ENCODE assay signal across 8 cellular contexts in the genomic region with DNA sequence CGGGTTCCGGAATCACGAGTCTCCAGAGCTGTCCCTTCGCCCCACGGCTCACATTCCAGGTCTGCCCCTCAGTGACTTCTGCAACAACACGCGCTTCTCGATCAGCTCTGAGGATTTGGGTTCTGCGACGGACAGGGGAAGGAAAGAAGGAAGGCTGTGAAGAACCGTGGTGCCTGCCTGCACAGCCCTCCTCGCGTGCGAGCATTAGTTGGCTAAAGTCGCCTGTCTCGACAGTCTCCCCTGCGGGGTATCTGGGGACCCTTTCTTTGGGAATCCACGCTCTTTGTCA. TPM values are rescaled to one million over a fixed set of nuclear protein-coding genes. Genes with fewer than 3 reads are reported as not detected.
A peak's percentile ranks its signal among the peaks of the same experiment; 100 is the strongest.
DNase-seq lines count a peak whose midpoint lies in the region; ATAC-seq and TF ChIP-seq lines count a peak whose summit lies in the region.

No MANE protein-coding gene starts in this region.

- peak overlapping the region; percentile 92 for H3K4ac ChIP-seq in IMR-90 (ENCODE audit: low read depth, low read length)

- H3K36me3 ChIP-seq in IMR-90 (ENCODE audit: control insufficient read depth, insufficient read depth, low read length): peaks cover 8% of the 10 kb centered on the region; the same call in 1 of the 2 replicates
- H3K36me3 ChIP-seq in rectal smooth muscle tissue (ENCODE audit: control insufficient read depth, insufficient read depth, low read length): no peaks in the 10 kb centered on the region

- peaks cover 11% of the 10 kb centered on the region for H3K9me1 ChIP-seq in IMR-90 (ENCODE audit: insufficient read depth, low read length)

- peak overlapping the region; percentile 47 for H4K5ac ChIP-seq in IMR-90 (ENCODE audit: low read depth, low read length)

- intact Hi-C loops in IMR-90 (cut with micrococcal nuclease): loop anchor here (1.0 to 5.0 kb wide), 7 partner anchors 48 to 361 kb away; a partner anchor contains a TSS
- intact Hi-C loops in Right ventricle myocardium superior (cut with DNase I): loop anchor here (5.0 kb wide), 4 partner anchors 41 to 236 kb away; a partner anchor contains a TSS

- peaks cover 30% of the 10 kb centered on the region for H3K36me3 Mint-ChIP-seq in activated CD4-positive, alpha-beta memory T cell treated with anti-CD3 and anti-CD28 coated beads, Interleukin-2, amount 10 ng/mL, durations not matched to agents 7 days and 5 days (ENCODE audit: low read depth)

- in situ Hi-C loops in IMR-90 (cut with MboI; ENCODE audit: low sequenced_read_pairs): loop anchor here (5.0 to 10.0 kb wide), 3 partner anchors 86 to 231 kb away; no protein-coding TSS in a partner anchor

- peak; percentile 18 for DNase-seq in activated T-cell treated with anti-CD3 and anti-CD28 coated beads for 48 hours (ENCODE audit: low read depth)
- DNase-seq in activated T-cell treated with anti-CD3 and anti-CD28 coated beads for 4 hours: no peak
- no peak for DNase-seq in IMR-90
- DNase-seq in activated CD4-positive, alpha-beta memory T cell treated with anti-CD3 and anti-CD28 coated beads, Interleukin-2, amount 10 ng/mL, durations not matched to agents 7 days and 5 days: no peak
- DNase-seq in Right ventricle myocardium superior: peak; percentile 50
- no peak for DNase-seq in NCI-H2107 (lab: John Stamatoyannopoulos, UW)
- no peak for DNase-seq in NCI-H1930 (lab: John Stamatoyannopoulos, UW)

- peak overlapping the region; percentile 46 for H3K4me3 ChIP-seq in IMR-90 (ENCODE audit: insufficient read depth, low read depth, low read length)
- peak overlapping the region; percentile 76 for H3K4me3 ChIP-seq in rectal smooth muscle tissue (ENCODE audit: low read length)

- H2BK120ac ChIP-seq in IMR-90 (ENCODE audit: low read depth, low read length): peak overlapping the region; percentile 83

- no TSS peak for BruUV-seq in IMR-90 (replicated peaks; lab: Mats Ljungman, UMichigan)

- H3K14ac ChIP-seq in IMR-90 (replicated peaks; ENCODE audit: low read depth, low read length): peak overlapping the region; percentile 88

- no peaks in the 10 kb centered on the region for H3K9me3 Mint-ChIP-seq in activated CD4-positive, alpha-beta memory T cell treated with anti-CD3 and anti-CD28 coated beads, Interleukin-2, amount 10 ng/mL, durations not matched to agents 7 days and 5 days

- peaks cover 0 to 24% of the 10 kb centered on the region in 2 experiments; a peak in 2 of 4 replicates for H3K79me1 ChIP-seq in IMR-90 (ENCODE audit: low read depth in 1 of 2, low read length in 2 of 2)

- H2BK15ac ChIP-seq in IMR-90 (ENCODE audit: low read depth, low read length): peak overlapping the region; percentile 33; the same call in 1 of the 3 replicates

- H3K27ac ChIP-seq in IMR-90 (ENCODE audit: insufficient read depth, low read length): peak overlapping the region; percentile 84
- H3K27ac ChIP-seq in rectal smooth muscle tissue (ENCODE audit: low read depth, low read length): peak overlapping the region; percentile 91

- peak overlapping the region; percentile 86 for H3K18ac ChIP-seq in IMR-90 (ENCODE audit: low read depth, low read length)

- peaks cover 46% of the 10 kb centered on the region for H3K4me1 Mint-ChIP-seq in activated CD4-positive, alpha-beta memory T cell treated with anti-CD3 and anti-CD28 coated beads, Interleukin-2, amount 10 ng/mL, durations not matched to agents 7 days and 5 days

- POLR2A ChIA-PET in IMR-90 (lab: Charles Lee; ENCODE audit: unreplicated experiment): no interaction called here
- POLR2A ChIA-PET in activated CD4-positive, alpha-beta memory T cell treated with anti-CD3 and anti-CD28 coated beads, Interleukin-2, amount 10 ng/mL, durations not matched to agents 7 days and 5 days (lab: Charles Lee): interaction anchor here (0.5 to 5.2 kb wide), 25 partner anchors 11 to 389 kb away, joined by 3 to 71 read pairs (median 5); a partner anchor contains a TSS

- peak overlapping the region; percentile 64 for H2BK20ac ChIP-seq in IMR-90 (ENCODE audit: low read depth, low read length)

- peaks cover 2% of the 10 kb centered on the region for H3K27me3 Mint-ChIP-seq in activated CD4-positive, alpha-beta memory T cell treated with anti-CD3 and anti-CD28 coated beads, Interleukin-2, amount 10 ng/mL, durations not matched to agents 7 days and 5 days

- H3K9ac ChIP-seq in IMR-90 (ENCODE audit: low read depth, low read length) (peak overlapping the region; percentile 68), rectal smooth muscle tissue (ENCODE audit: low read length) (peak overlapping the region; percentile 41)

- peak overlapping the region; percentile 95 for H3K23ac ChIP-seq in IMR-90 (ENCODE audit: low read depth, low read length)

- dilution Hi-C loops in IMR-90 (cut with HindIII; ENCODE audit: low sequenced_read_pairs, unreplicated experiment): no loop called here

- WGBS in IMR-90 (ENCODE audit: extremely low coverage in 2 of 2, insufficient read length in 1 of 2), 2 experiments: 2% methylated on average over 8 of the region's 18 CpGs; no CpG with 5 or more reads in 1 of the 2 experiments

- peak overlapping the region; percentile 87 for H3K27ac Mint-ChIP-seq in activated CD4-positive, alpha-beta memory T cell treated with anti-CD3 and anti-CD28 coated beads, Interleukin-2, amount 10 ng/mL, durations not matched to agents 7 days and 5 days

- peak overlapping the region; percentile 97 for H2AK9ac ChIP-seq in IMR-90 (replicated peaks; ENCODE audit: low read depth, low read length, poor library complexity)

- peak overlapping the region; percentile 58; the same call in 1 of the 2 replicates for H2AK5ac ChIP-seq in IMR-90 (ENCODE audit: low read depth, low read length)

- H3K9me3 ChIP-seq in IMR-90 (ENCODE audit: control insufficient read depth, insufficient read depth, low read length): no peaks in the 10 kb centered on the region

- CTCF ChIA-PET in IMR-90 (lab: Yijun Ruan, JAX): interaction anchor here (0.6 to 1.4 kb wide), 7 partner anchors 13 to 232 kb away, joined by 3 to 6 read pairs (median 3); no protein-coding TSS in a partner anchor
- CTCF ChIA-PET in activated CD4-positive, alpha-beta memory T cell treated with anti-CD3 and anti-CD28 coated beads, Interleukin-2, amount 10 ng/mL, durations not matched to agents 7 days and 5 days (lab: Charles Lee): interaction anchor here (0.7 to 3.7 kb wide), 51 partner anchors 11 to 395 kb away, joined by 3 to 62 read pairs (median 6); a partner anchor contains a TSS

- H3K4me2 ChIP-seq in IMR-90 (ENCODE audit: low read depth, low read length): peak overlapping the region; percentile 89

- TF ChIP-seq RAD21 in IMR-90 (IDR thresholded peaks at IDR 0.05; ENCODE audit: low read length): no peak

- H4K91ac ChIP-seq in IMR-90 (ENCODE audit: insufficient read depth, low read depth, low read length): peak overlapping the region; percentile 66

- ATAC-seq in IMR-90 (ENCODE audit: low read depth) (peak; percentile 7), Right ventricle myocardium superior (ENCODE audit: poor library complexity) (peak; percentile 22)

- H3K56ac ChIP-seq in IMR-90 (ENCODE audit: extremely low read depth, insufficient read depth, low read length): peak overlapping the region; percentile 69

- H3K4me1 ChIP-seq in IMR-90 (ENCODE audit: control insufficient read depth, insufficient read depth, low read length) (peaks cover 12% of the 10 kb centered on the region), rectal smooth muscle tissue (ENCODE audit: control insufficient read depth, insufficient read depth, low read length) (peaks cover 12% of the 10 kb centered on the region)

- H2AFZ ChIP-seq in IMR-90 (replicated peaks; ENCODE audit: low read length, poor library complexity): peak overlapping the region; percentile 94

- no peaks in the 10 kb centered on the region for H3K27me3 ChIP-seq in IMR-90 (ENCODE audit: control insufficient read depth, insufficient read depth, low read length)
- no peaks in the 10 kb centered on the region for H3K27me3 ChIP-seq in rectal smooth muscle tissue (ENCODE audit: control insufficient read depth, insufficient read depth, low read length)

- TF ChIP-seq POLR2A in IMR-90 (IDR thresholded peaks at IDR 0.05; ENCODE audit: low read depth, low read length): no peak; the same call in 1 of the 2 replicates

- no peak for TF ChIP-seq CTCF in IMR-90 (conservative IDR thresholded peaks at IDR 0.05; ENCODE audit: low read depth, low read length)

- peak overlapping the region; percentile 81 for H2BK5ac ChIP-seq in IMR-90 (ENCODE audit: low read depth, low read length, poor library complexity, severe bottlenecking)

- H3K4me3 Mint-ChIP-seq in activated CD4-positive, alpha-beta memory T cell treated with anti-CD3 and anti-CD28 coated beads, Interleukin-2, amount 10 ng/mL, durations not matched to agents 7 days and 5 days: peak overlapping the region; percentile 74

- H4K8ac ChIP-seq in IMR-90 (ENCODE audit: low read depth in 2 of 2, low read length in 2 of 2): peak overlapping the region; percentile 18 to 81; a peak in 3 of 4 replicates

- H4K20me1 ChIP-seq in IMR-90 (ENCODE audit: insufficient read depth, low read length): peaks cover 3% of the 10 kb centered on the region; the same call in 1 of the 2 replicates

RNA-seq across cellular contexts. Expression of a gene that starts 23.1 kb away (rescaled TPM):
- 26.4 and 29.8 TPM in 2 replicates for total RNA-seq in IMR-90 (2012; rRNA removed)
- 54.6 and 57.8 TPM in 2 replicates for polyA plus RNA-seq in IMR-90 (2012; rRNA removed)
- 20.9 and 36.7 TPM in 2 replicates for polyA plus RNA-seq in IMR-90 (2012; cell fraction: cytosol; rRNA removed)
- polyA plus RNA-seq in IMR-90 (2012; cell fraction: nucleus; rRNA removed; ENCODE audit: low replicate concordance): 189 and 280 TPM in 2 replicates
- 10 to 100 TPM; 53.1 to 59.7 TPM for total RNA-seq in activated CD4-positive, alpha-beta memory T cell treated with anti-CD3 and anti-CD28 coated beads, Interleukin-2, amount 10 ng/mL, durations not matched to agents 7 days and 5 days
- total RNA-seq in Right ventricle myocardium superior: 30.4 TPM

RNA-seq across cellular contexts. Expression of a gene that starts 23.3 kb away (rescaled TPM):
- total RNA-seq in IMR-90 (2012; rRNA removed) (6,097 and 6,577 TPM in 2 replicates), Right ventricle myocardium superior (863 TPM)
- polyA plus RNA-seq in IMR-90 (2012; rRNA removed): 8,417 and 8,876 TPM in 2 replicates
- polyA plus RNA-seq in IMR-90 (2012; cell fraction: cytosol; rRNA removed): 5,094 and 5,254 TPM in 2 replicates
- 1,045 and 3,302 TPM in 2 replicates for polyA plus RNA-seq in IMR-90 (2012; cell fraction: nucleus; rRNA removed; ENCODE audit: low replicate concordance)
- 1,000 to 10,000 TPM; 2,403 to 2,442 TPM for total RNA-seq in activated CD4-positive, alpha-beta memory T cell treated with anti-CD3 and anti-CD28 coated beads, Interleukin-2, amount 10 ng/mL, durations not matched to agents 7 days and 5 days

RNA-seq across cellular contexts. Expression of a gene that starts 28.3 kb away (rescaled TPM):
- 0.72 and 0.83 TPM in 2 replicates for total RNA-seq in IMR-90 (2012; rRNA removed)
- polyA plus RNA-seq in IMR-90 (2012; rRNA removed): 0.49 and 0.70 TPM in 2 replicates
- 0.90 and 1.5 TPM in 2 replicates for polyA plus RNA-seq in IMR-90 (2012; cell fraction: cytosol; rRNA removed)
- 0.18 and 0.47 TPM in 2 replicates for polyA plus RNA-seq in IMR-90 (2012; cell fraction: nucleus; rRNA removed; ENCODE audit: low replicate concordance)
- total RNA-seq in activated CD4-positive, alpha-beta memory T cell treated with anti-CD3 and anti-CD28 coated beads, Interleukin-2, amount 10 ng/mL, durations not matched to agents 7 days and 5 days: 10 to 100 TPM; 25.2 to 26.5 TPM
- 8.3 TPM for total RNA-seq in Right ventricle myocardium superior

RNA-seq across cellular contexts. Expression of a gene that starts 40.3 kb away (rescaled TPM):
- 14.9 and 16.4 TPM in 2 replicates for total RNA-seq in IMR-90 (2012; rRNA removed)
- 38.2 and 40.8 TPM in 2 replicates for polyA plus RNA-seq in IMR-90 (2012; rRNA removed)
- 41.2 and 49.4 TPM in 2 replicates for polyA plus RNA-seq in IMR-90 (2012; cell fraction: cytosol; rRNA removed)
- polyA plus RNA-seq in IMR-90 (2012; cell fraction: nucleus; rRNA removed; ENCODE audit: low replicate concordance): 110 and 131 TPM in 2 replicates
- 10 to 100 TPM; 29.7 to 32.1 TPM for total RNA-seq in activated CD4-positive, alpha-beta memory T cell treated with anti-CD3 and anti-CD28 coated beads, Interleukin-2, amount 10 ng/mL, durations not matched to agents 7 days and 5 days
- 26.4 TPM for total RNA-seq in Right ventricle myocardium superior

RNA-seq across cellular contexts. Expression of a gene that starts 40.5 kb away (rescaled TPM):
- total RNA-seq in IMR-90 (2012; rRNA removed) (68.9 and 73.8 TPM in 2 replicates), Right ventricle myocardium superior (12.8 TPM)
- 81.6 and 88.0 TPM in 2 replicates for polyA plus RNA-seq in IMR-90 (2012; rRNA removed)
- polyA plus RNA-seq in IMR-90 (2012; cell fraction: cytosol; rRNA removed): 44.6 and 48.8 TPM in 2 replicates
- polyA plus RNA-seq in IMR-90 (2012; cell fraction: nucleus; rRNA removed; ENCODE audit: low replicate concordance): 196 and 239 TPM in 2 replicates
- 10 to 100 TPM; 37.5 to 41.7 TPM for total RNA-seq in activated CD4-positive, alpha-beta memory T cell treated with anti-CD3 and anti-CD28 coated beads, Interleukin-2, amount 10 ng/mL, durations not matched to agents 7 days and 5 days

Comparison
In these comparisons a context has a peak if more than half of its experiments do, and no peak if none do; other contexts are left out.
1. DNase-seq: peak in activated T-cell treated with anti-CD3 and anti-CD28 coated beads for 48 hours (single experiment) and Right ventricle myocardium superior (single experiment); none in activated T-cell treated with anti-CD3 and anti-CD28 coated beads for 4 hours (single experiment), IMR-90 (single experiment), activated CD4-positive, alpha-beta memory T cell treated with anti-CD3 and anti-CD28 coated beads, Interleukin-2, amount 10 ng/mL, durations not matched to agents 7 days and 5 days (single experiment), NCI-H2107 (single experiment) and NCI-H1930 (0 of 2).